ENCODE assay signal across 1 cellular context in the genomic region with DNA sequence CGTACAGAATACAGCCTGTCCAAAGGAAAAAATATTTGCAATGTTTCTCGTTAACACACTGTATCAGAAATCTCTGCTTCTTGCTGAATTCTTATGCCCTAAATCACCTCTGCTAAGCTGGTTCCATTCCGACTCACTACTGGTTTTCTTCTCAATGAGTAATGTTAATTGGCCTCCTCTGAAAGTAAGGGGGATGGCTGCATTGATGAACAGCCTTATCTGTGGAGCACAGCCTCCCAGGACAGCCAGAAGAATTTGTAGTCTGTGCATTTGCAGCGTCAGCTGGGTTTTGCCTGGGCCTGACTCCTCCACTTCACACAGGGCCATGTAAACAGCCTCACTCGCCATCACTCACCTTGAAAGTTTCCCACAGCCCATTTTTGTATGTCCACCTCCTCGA.
TF ChIP-seq lines count a peak whose summit lies in the region.

No MANE protein-coding gene starts in this region.

TF ChIP-seq in H1, 55 proteins besides CTCF, POLR2A, EP300 and RAD21 (continued from another document):
- TF ChIP-seq, protein P1, sequence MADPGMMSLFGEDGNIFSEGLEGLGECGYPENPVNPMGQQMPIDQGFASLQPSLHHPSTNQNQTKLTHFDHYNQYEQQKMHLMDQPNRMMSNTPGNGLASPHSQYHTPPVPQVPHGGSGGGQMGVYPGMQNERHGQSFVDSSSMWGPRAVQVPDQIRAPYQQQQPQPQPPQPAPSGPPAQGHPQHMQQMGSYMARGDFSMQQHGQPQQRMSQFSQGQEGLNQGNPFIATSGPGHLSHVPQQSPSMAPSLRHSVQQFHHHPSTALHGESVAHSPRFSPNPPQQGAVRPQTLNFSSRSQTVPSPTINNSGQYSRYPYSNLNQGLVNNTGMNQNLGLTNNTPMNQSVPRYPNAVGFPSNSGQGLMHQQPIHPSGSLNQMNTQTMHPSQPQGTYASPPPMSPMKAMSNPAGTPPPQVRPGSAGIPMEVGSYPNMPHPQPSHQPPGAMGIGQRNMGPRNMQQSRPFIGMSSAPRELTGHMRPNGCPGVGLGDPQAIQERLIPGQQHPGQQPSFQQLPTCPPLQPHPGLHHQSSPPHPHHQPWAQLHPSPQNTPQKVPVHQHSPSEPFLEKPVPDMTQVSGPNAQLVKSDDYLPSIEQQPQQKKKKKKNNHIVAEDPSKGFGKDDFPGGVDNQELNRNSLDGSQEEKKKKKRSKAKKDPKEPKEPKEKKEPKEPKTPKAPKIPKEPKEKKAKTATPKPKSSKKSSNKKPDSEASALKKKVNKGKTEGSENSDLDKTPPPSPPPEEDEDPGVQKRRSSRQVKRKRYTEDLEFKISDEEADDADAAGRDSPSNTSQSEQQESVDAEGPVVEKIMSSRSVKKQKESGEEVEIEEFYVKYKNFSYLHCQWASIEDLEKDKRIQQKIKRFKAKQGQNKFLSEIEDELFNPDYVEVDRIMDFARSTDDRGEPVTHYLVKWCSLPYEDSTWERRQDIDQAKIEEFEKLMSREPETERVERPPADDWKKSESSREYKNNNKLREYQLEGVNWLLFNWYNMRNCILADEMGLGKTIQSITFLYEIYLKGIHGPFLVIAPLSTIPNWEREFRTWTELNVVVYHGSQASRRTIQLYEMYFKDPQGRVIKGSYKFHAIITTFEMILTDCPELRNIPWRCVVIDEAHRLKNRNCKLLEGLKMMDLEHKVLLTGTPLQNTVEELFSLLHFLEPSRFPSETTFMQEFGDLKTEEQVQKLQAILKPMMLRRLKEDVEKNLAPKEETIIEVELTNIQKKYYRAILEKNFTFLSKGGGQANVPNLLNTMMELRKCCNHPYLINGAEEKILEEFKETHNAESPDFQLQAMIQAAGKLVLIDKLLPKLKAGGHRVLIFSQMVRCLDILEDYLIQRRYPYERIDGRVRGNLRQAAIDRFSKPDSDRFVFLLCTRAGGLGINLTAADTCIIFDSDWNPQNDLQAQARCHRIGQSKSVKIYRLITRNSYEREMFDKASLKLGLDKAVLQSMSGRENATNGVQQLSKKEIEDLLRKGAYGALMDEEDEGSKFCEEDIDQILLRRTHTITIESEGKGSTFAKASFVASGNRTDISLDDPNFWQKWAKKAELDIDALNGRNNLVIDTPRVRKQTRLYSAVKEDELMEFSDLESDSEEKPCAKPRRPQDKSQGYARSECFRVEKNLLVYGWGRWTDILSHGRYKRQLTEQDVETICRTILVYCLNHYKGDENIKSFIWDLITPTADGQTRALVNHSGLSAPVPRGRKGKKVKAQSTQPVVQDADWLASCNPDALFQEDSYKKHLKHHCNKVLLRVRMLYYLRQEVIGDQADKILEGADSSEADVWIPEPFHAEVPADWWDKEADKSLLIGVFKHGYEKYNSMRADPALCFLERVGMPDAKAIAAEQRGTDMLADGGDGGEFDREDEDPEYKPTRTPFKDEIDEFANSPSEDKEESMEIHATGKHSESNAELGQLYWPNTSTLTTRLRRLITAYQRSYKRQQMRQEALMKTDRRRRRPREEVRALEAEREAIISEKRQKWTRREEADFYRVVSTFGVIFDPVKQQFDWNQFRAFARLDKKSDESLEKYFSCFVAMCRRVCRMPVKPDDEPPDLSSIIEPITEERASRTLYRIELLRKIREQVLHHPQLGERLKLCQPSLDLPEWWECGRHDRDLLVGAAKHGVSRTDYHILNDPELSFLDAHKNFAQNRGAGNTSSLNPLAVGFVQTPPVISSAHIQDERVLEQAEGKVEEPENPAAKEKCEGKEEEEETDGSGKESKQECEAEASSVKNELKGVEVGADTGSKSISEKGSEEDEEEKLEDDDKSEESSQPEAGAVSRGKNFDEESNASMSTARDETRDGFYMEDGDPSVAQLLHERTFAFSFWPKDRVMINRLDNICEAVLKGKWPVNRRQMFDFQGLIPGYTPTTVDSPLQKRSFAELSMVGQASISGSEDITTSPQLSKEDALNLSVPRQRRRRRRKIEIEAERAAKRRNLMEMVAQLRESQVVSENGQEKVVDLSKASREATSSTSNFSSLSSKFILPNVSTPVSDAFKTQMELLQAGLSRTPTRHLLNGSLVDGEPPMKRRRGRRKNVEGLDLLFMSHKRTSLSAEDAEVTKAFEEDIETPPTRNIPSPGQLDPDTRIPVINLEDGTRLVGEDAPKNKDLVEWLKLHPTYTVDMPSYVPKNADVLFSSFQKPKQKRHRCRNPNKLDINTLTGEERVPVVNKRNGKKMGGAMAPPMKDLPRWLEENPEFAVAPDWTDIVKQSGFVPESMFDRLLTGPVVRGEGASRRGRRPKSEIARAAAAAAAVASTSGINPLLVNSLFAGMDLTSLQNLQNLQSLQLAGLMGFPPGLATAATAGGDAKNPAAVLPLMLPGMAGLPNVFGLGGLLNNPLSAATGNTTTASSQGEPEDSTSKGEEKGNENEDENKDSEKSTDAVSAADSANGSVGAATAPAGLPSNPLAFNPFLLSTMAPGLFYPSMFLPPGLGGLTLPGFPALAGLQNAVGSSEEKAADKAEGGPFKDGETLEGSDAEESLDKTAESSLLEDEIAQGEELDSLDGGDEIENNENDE (IDR thresholded peaks at IDR 0.05; ENCODE audit: insufficient replicate concordance, low read length) = no peak
- TF ChIP-seq CHD2 (IDR thresholded peaks at IDR 0.05; ENCODE audit: low read length) (no peak), ATF3 (IDR thresholded peaks at IDR 0.05; ENCODE audit: insufficient read depth, low read depth, low read length) (no peak), RFX5 (IDR thresholded peaks at IDR 0.05; ENCODE audit: borderline replicate concordance, low read depth, low read length) (no peak), SP1 (IDR thresholded peaks at IDR 0.05; ENCODE audit: low read depth, low read length) (no peak), FOSL1 (IDR thresholded peaks at IDR 0.05; ENCODE audit: insufficient read depth, low read depth, low read length) (no peak), NANOG (IDR thresholded peaks at IDR 0.05; ENCODE audit: insufficient read depth, low read depth, low read length, poor library complexity, severe bottlenecking) (no peak), RBBP5 (IDR thresholded peaks at IDR 0.05; ENCODE audit: borderline replicate concordance, low read depth, low read length) (no peak), SIRT6 (IDR thresholded peaks at IDR 0.05; ENCODE audit: low read length) (no peak), POU5F1 (IDR thresholded peaks at IDR 0.05; ENCODE audit: low read depth, low read length) (no peak)
